In genomic region chr7:100719523-100720319, GRCh38 we compare ENCODE assay signal across 13 cellular contexts. TPM values are rescaled to one million over a fixed set of nuclear protein-coding genes. Genes with fewer than 3 reads are reported as not detected.
DNase-seq lines count a peak whose midpoint lies in the region; TF ChIP-seq lines count a peak whose summit lies in the region.
"Had no signal": no experiment of that assay in that cellular context is flagged by ENCODE, and none has a peak within 500 bp of the region (broad histone marks: within the 10 kb centered on the region; RNA-seq: fewer than 3 reads in every experiment).

No MANE protein-coding gene starts in this region.

- no peak for TF ChIP-seq POLR2A in esophagus squamous epithelium (IDR thresholded peaks at IDR 0.05)

- no peak overlapping the region for H3K27ac ChIP-seq in HUES48 (ENCODE audit: low read depth, low read length)
- H3K27ac ChIP-seq in esophagus squamous epithelium = no peak overlapping the region
- no peak overlapping the region for H3K27ac ChIP-seq in OCI-LY7 (ENCODE audit: low read depth, low read length, poor library complexity, severe bottlenecking)
- H3K27ac ChIP-seq: ascending aorta had no signal

- H3K4me3 ChIP-seq in HUES48 (ENCODE audit: low read depth, low read length) = peak overlapping the region; percentile 59
- no peak overlapping the region for H3K4me3 ChIP-seq in astrocyte of the spinal cord (ENCODE audit: low read depth, low read length)
- peak overlapping the region in 1 of 4 donors; percentile 30 for H3K4me3 ChIP-seq in esophagus squamous epithelium
- H3K4me3 ChIP-seq in OCI-LY7 (ENCODE audit: low read depth, low read length, poor library complexity, severe bottlenecking) = no peak overlapping the region
- H3K4me3 ChIP-seq: MG63 had no signal

- in situ Hi-C loops in astrocyte of the spinal cord (cut with HindIII; ENCODE audit: low sequenced_read_pairs) = no loop called here

- TF ChIP-seq CTCF in astrocyte of the spinal cord (IDR thresholded peaks at IDR 0.05; ENCODE audit: low read depth, low read length) (peak; percentile 62), esophagus squamous epithelium (IDR thresholded peaks at IDR 0.05) (no peak), OCI-LY7 (conservative IDR thresholded peaks at IDR 0.05; ENCODE audit: low read length) (no peak)

- no peaks in the 10 kb centered on the region for H3K4me1 ChIP-seq in HUES48 (ENCODE audit: control insufficient read depth, insufficient read depth, low read length)
- peaks cover 9 to 27% (median 11%) of the 10 kb centered on the region in 3 donors for H3K4me1 ChIP-seq in esophagus squamous epithelium
- no peaks in the 10 kb centered on the region for H3K4me1 ChIP-seq in OCI-LY7 (ENCODE audit: insufficient read depth, low read length, poor library complexity, severe bottlenecking)
- H3K4me1 ChIP-seq: ascending aorta had no signal

- no TSS peak for BruUV-seq in OCI-LY7 (replicated peaks; lab: Mats Ljungman, UMichigan)

- H3K79me2 ChIP-seq in OCI-LY7 (ENCODE audit: insufficient read depth, low read depth, low read length) = no peaks in the 10 kb centered on the region

- no peaks in the 10 kb centered on the region for H3K9me2 ChIP-seq in OCI-LY7 (ENCODE audit: insufficient read depth, low read length)

- intact Hi-C loops in esophagus squamous epithelium (cut with DNase I) (no loop called here), OCI-LY7 (cut with micrococcal nuclease; ENCODE audit: unreplicated experiment) (loop anchor here (5.0 kb wide), 1 partner anchor 133 kb away; the partner anchor contains the start of gene SLC12A9)

- no peak overlapping the region for H2AFZ ChIP-seq in OCI-LY7 (ENCODE audit: low read length)

- H3K36me3 ChIP-seq in HUES48 (ENCODE audit: control insufficient read depth, insufficient read depth, low read length) = no peaks in the 10 kb centered on the region
- H3K36me3 ChIP-seq in esophagus squamous epithelium = no peaks in the 10 kb centered on the region
- no peaks in the 10 kb centered on the region for H3K36me3 ChIP-seq in OCI-LY7 (ENCODE audit: insufficient read depth, low read length)
- H3K36me3 ChIP-seq: ascending aorta, MG63 had no signal

- 28 to 36% methylated on average over 4 to 5 of the region's 8 CpGs for WGBS in esophagus squamous epithelium, 2 donors

- H3K9me3 ChIP-seq in HUES48 (ENCODE audit: control insufficient read depth, insufficient read depth, low read length) = no peaks in the 10 kb centered on the region
- H3K9me3 ChIP-seq in esophagus squamous epithelium = no peaks in the 10 kb centered on the region
- no peaks in the 10 kb centered on the region for H3K9me3 ChIP-seq in OCI-LY7 (ENCODE audit: low read length)
- H3K9me3 ChIP-seq: ascending aorta, MG63 had no signal

- POLR2A ChIA-PET in OCI-LY7 (lab: Charles Lee) = no interaction called here

- H3K27me3 ChIP-seq in HUES48 (ENCODE audit: control insufficient read depth, insufficient read depth, low read length) (peaks cover 35% of the 10 kb centered on the region), esophagus squamous epithelium (peaks cover 7 to 57% (median 12%) of the 10 kb centered on the region in 4 donors)
- H3K27me3 ChIP-seq: MG63 had no signal

- peak; percentile 44 for DNase-seq in AG08395 (ENCODE audit: low spot score)
- peak; percentile 44 for DNase-seq in astrocyte of the spinal cord (ENCODE audit: low read depth, low spot score)
- DNase-seq in left kidney (ENCODE audit: low read depth, low spot score) = peak; percentile 26
- DNase-seq in DMS79 (lab: John Stamatoyannopoulos, UW) = no peak
- DNase-seq in esophagus squamous epithelium (lab: John Stamatoyannopoulos, UW) = no peak
- DNase-seq in OCI-LY7 (ENCODE audit: low spot score) = no peak
- no peak for DNase-seq in foreskin melanocyte
- DNase-seq: activated CD4-positive, alpha-beta T cell treated with anti-CD3 and anti-CD28 coated beads, Interleukin-2, amount 10 ng/mL, durations not matched to agents 24 days and 14 days; MG63; stimulated activated naive CD4-positive, alpha-beta T cell treated with Interleukin-2 at 50 U/mL for 16 hours had no signal

- no peak overlapping the region for H3K4me2 ChIP-seq in OCI-LY7 (ENCODE audit: low read length)

- no peak overlapping the region for H3K9ac ChIP-seq in HUES48 (ENCODE audit: low read depth, low read length)

- CTCF ChIA-PET in OCI-LY7 (lab: Charles Lee; ENCODE audit: unreplicated experiment) = no interaction called here

- H4K20me1 ChIP-seq in OCI-LY7 (ENCODE audit: insufficient read depth, low read length) = no peaks in the 10 kb centered on the region

RNA-seq across cellular contexts. Expression of gene EPO, which starts 0.5 kb away (rescaled TPM):
- total RNA-seq in esophagus squamous epithelium (not detected), OCI-LY7 (2022) (not detected in 2 replicates)
- 0.13 TPM in 1 of 2 replicates, not detected in the other for total RNA-seq in OCI-LY7 (2014; rRNA removed; shearing (Covaris generic))
- total RNA-seq: ascending aorta, skeletal muscle tissue had no signal

RNA-seq across cellular contexts. Expression of gene ZAN, which starts 13.7 kb away (rescaled TPM):
- total RNA-seq in esophagus squamous epithelium (under 1 TPM in 1 of 4 donors, not detected in 3; 0.04 TPM), OCI-LY7 (2022) (not detected in 2 replicates)
- not detected in 2 replicates for total RNA-seq in OCI-LY7 (2014; rRNA removed; shearing (Covaris generic))
- total RNA-seq: activated CD4-positive, alpha-beta T cell treated with anti-CD3 and anti-CD28 coated beads, Interleukin-2, amount 10 ng/mL, durations not matched to agents 24 days and 14 days; ascending aorta; skeletal muscle tissue had no signal

RNA-seq across cellular contexts. Expression of gene POP7, which starts 13.8 kb away (rescaled TPM):
- 10 to 100 TPM; 28.0 to 36.7 (median 30.0) TPM for total RNA-seq in esophagus squamous epithelium
- 82.6 and 94.3 TPM in 2 replicates for total RNA-seq in OCI-LY7 (2014; rRNA removed; shearing (Covaris generic))
- total RNA-seq in OCI-LY7 (2022) = 43.7 and 47.2 TPM in 2 replicates

RNA-seq across cellular contexts. Expression of gene GIGYF1, which starts 25.7 kb away (rescaled TPM):
- 10 to 100 TPM in 3 of 4 donors, 1 to 10 TPM in 1; 8.0 to 24.2 (median 13.8) TPM for total RNA-seq in esophagus squamous epithelium
- 35.7 and 40.2 TPM in 2 replicates for total RNA-seq in OCI-LY7 (2014; rRNA removed; shearing (Covaris generic))
- 52.0 and 58.8 TPM in 2 replicates for total RNA-seq in OCI-LY7 (2022)

RNA-seq across cellular contexts. Expression of gene GNB2, which starts 46.2 kb away (rescaled TPM):
- total RNA-seq in esophagus squamous epithelium = 100 to 1,000 TPM; 186 to 306 (median 226) TPM
- total RNA-seq in OCI-LY7 (2014; rRNA removed; shearing (Covaris generic)) = 59.4 and 80.4 TPM in 2 replicates
- total RNA-seq in OCI-LY7 (2022) = 174 and 180 TPM in 2 replicates

Comparison
In these comparisons a context has a peak if more than half of its experiments do, and no peak if none do; other contexts are left out.
1. DNase-seq: peak in AG08395 (single experiment), astrocyte of the spinal cord (single experiment) and left kidney (single experiment); none in DMS79 (single experiment), esophagus squamous epithelium (single experiment), OCI-LY7 (single experiment) and foreskin melanocyte (single experiment).